Comparison of ENCODE assay signal across 20 cellular contexts in genomic region chr3:187445352-187445751, GRCh38.
"Had no signal": no experiment of that assay in that cellular context is flagged by ENCODE, and none has a peak within 500 bp of the region (broad histone marks: within the 10 kb centered on the region; RNA-seq: fewer than 3 reads in every experiment).

No MANE protein-coding gene starts in this region.

- H3K4me1 Mint-ChIP-seq: activated naive CD4-positive, alpha-beta T cell treated with anti-CD3 and anti-CD28 coated beads, Interleukin-2, amount 50 U/mL, for 24 hours; stimulated activated memory B cell treated with anti-CD40 and anti-IgM and Interleukin-4, amounts not matched to agents 10 μg/mL and 1 μg/mL and 100 μg/mL, for 72 hours had no signal

- H3K36me3 Mint-ChIP-seq: activated naive CD4-positive, alpha-beta T cell treated with anti-CD3 and anti-CD28 coated beads, Interleukin-2, amount 50 U/mL, for 24 hours; stimulated activated memory B cell treated with anti-CD40 and anti-IgM and Interleukin-4, amounts not matched to agents 10 μg/mL and 1 μg/mL and 100 μg/mL, for 72 hours had no signal

- H3K9me3 Mint-ChIP-seq: activated naive CD4-positive, alpha-beta T cell treated with anti-CD3 and anti-CD28 coated beads, Interleukin-2, amount 50 U/mL, for 24 hours; activated T-cell treated with anti-CD3 and anti-CD28 coated beads, Interleukin-2, amount 50 U/mL, for 72 hours; stimulated activated memory B cell treated with anti-CD40 and anti-IgM and Interleukin-4, amounts not matched to agents 10 μg/mL and 1 μg/mL and 100 μg/mL, for 72 hours had no signal

- FAIRE-seq: astrocyte, bronchial epithelial cell had no signal

- DNase-seq: activated CD4-positive, alpha-beta T cell treated with anti-CD3 and anti-CD28 coated beads for 1 hour; activated CD8-positive, alpha-beta memory T cell treated with anti-CD3 and anti-CD28 coated beads for 24 hours; activated gamma-delta T cell; activated T-cell treated with anti-CD3 and anti-CD28 coated beads, Interleukin-2, amount 50 U/mL, for 72 hours; cerebellar nuclear complex; cortex of kidney; effector CD4-positive, alpha-beta T cell; gastrocnemius medialis; heart right ventricle; kidney glomerular epithelial cell; left ventricle myocardium inferior; mammary epithelial cell; sigmoid colon; stimulated activated CD4-positive, alpha-beta T cell treated with anti-CD3 and anti-CD28 coated beads, Interleukin-4, amount 100 ng/mL, for 4 hours; upper lobe of right lung; WERI-Rb-1 had no signal

- H3K4me3 Mint-ChIP-seq: activated naive CD4-positive, alpha-beta T cell treated with anti-CD3 and anti-CD28 coated beads, Interleukin-2, amount 50 U/mL, for 24 hours; activated T-cell treated with anti-CD3 and anti-CD28 coated beads, Interleukin-2, amount 50 U/mL, for 72 hours; stimulated activated memory B cell treated with anti-CD40 and anti-IgM and Interleukin-4, amounts not matched to agents 10 μg/mL and 1 μg/mL and 100 μg/mL, for 72 hours had no signal

- H3K27ac Mint-ChIP-seq: activated naive CD4-positive, alpha-beta T cell treated with anti-CD3 and anti-CD28 coated beads, Interleukin-2, amount 50 U/mL, for 24 hours; activated T-cell treated with anti-CD3 and anti-CD28 coated beads, Interleukin-2, amount 50 U/mL, for 72 hours; stimulated activated memory B cell treated with anti-CD40 and anti-IgM and Interleukin-4, amounts not matched to agents 10 μg/mL and 1 μg/mL and 100 μg/mL, for 72 hours had no signal

- H3K27me3 Mint-ChIP-seq: activated naive CD4-positive, alpha-beta T cell treated with anti-CD3 and anti-CD28 coated beads, Interleukin-2, amount 50 U/mL, for 24 hours; stimulated activated memory B cell treated with anti-CD40 and anti-IgM and Interleukin-4, amounts not matched to agents 10 μg/mL and 1 μg/mL and 100 μg/mL, for 72 hours had no signal
